Comparison of ENCODE assay signal across 23 cellular contexts in the genomic region with DNA sequence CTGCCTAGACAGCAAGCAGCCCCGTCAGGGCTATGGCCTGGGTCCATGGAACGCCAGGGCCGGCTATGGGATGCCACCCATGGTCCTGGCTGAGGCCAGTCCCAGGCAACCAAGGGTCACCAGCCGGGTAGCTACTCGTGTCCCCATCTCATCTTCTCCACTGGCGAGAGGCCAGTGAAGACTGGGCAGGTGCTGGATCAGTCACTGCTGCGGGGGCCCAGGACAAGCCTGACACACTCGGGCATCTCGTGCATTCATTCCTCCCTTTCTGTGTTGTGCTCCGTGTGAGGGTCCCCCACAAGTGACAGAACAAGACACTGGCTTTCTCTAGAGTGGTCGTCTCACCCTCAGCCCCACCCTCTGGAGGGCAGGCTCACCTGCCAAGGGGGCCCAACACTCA. TPM values are rescaled to one million over a fixed set of nuclear protein-coding genes. Genes with fewer than 3 reads are reported as not detected.
"Had no signal": no experiment of that assay in that cellular context is flagged by ENCODE, and none has a peak within 500 bp of the region (broad histone marks: within the 10 kb centered on the region; RNA-seq: fewer than 3 reads in every experiment).

No MANE protein-coding gene starts in this region.

- H3K27ac Mint-ChIP-seq: memory B cell; natural killer cell; stimulated activated naive B cell treated with anti-CD40 and anti-IgM and Interleukin-4, amounts not matched to agents 10 μg/mL and 1 μg/mL and 100 μg/mL, for 72 hours had no signal

- H3K36me3 ChIP-seq: neutrophil had no signal

- H3K27ac ChIP-seq: dorsolateral prefrontal cortex, gastrocnemius medialis, neutrophil, parathyroid adenoma, prostate gland, skin epidermis, spleen, stomach, thyroid gland had no signal

- H2AFZ ChIP-seq: parathyroid adenoma had no signal

- H3K4me3 ChIP-seq: dorsolateral prefrontal cortex, gastrocnemius medialis, lung, prostate gland, skin epidermis, spleen, stomach, thyroid gland had no signal

- FAIRE-seq: keratinocyte had no signal

- ATAC-seq: natural killer cell; right cardiac atrium; stimulated activated naive B cell treated with anti-CD40 and anti-IgM and Interleukin-4, amounts not matched to agents 10 μg/mL and 1 μg/mL and 100 μg/mL, for 72 hours had no signal

- H3K27me3 ChIP-seq: dorsolateral prefrontal cortex, gastrocnemius medialis, neutrophil, spleen, stomach, thyroid gland had no signal

- H3K4me3 Mint-ChIP-seq: memory B cell; natural killer cell; stimulated activated naive B cell treated with anti-CD40 and anti-IgM and Interleukin-4, amounts not matched to agents 10 μg/mL and 1 μg/mL and 100 μg/mL, for 72 hours had no signal

- H3K9me3 Mint-ChIP-seq: memory B cell; natural killer cell; stimulated activated naive B cell treated with anti-CD40 and anti-IgM and Interleukin-4, amounts not matched to agents 10 μg/mL and 1 μg/mL and 100 μg/mL, for 72 hours had no signal

- H3K4me1 Mint-ChIP-seq: memory B cell; natural killer cell; stimulated activated naive B cell treated with anti-CD40 and anti-IgM and Interleukin-4, amounts not matched to agents 10 μg/mL and 1 μg/mL and 100 μg/mL, for 72 hours had no signal

- DNase-seq: cortex of kidney; dorsolateral prefrontal cortex; effector CD4-positive, alpha-beta T cell; foreskin fibroblast; natural killer cell; right cardiac atrium; spleen; stimulated activated CD4-positive, alpha-beta T cell treated with anti-CD3 and anti-CD28 coated beads, Interleukin-4, amount 100 ng/mL, for 4 hours; stimulated activated naive B cell treated with anti-CD40 and anti-IgM and Interleukin-4, amounts not matched to agents 10 μg/mL and 1 μg/mL and 100 μg/mL, for 72 hours; stomach; thyroid gland; trophoblast cell had no signal

- H3K79me2 ChIP-seq: parathyroid adenoma had no signal

- H3K36me3 Mint-ChIP-seq: natural killer cell had no signal

- H3K4me1 ChIP-seq: gastrocnemius medialis, parathyroid adenoma, prostate gland, spleen, stomach, thyroid gland had no signal

- H3K9me3 ChIP-seq: gastrocnemius medialis, neutrophil, prostate gland, spleen, stomach, thyroid gland had no signal

- H3K27me3 Mint-ChIP-seq: memory B cell; stimulated activated naive B cell treated with anti-CD40 and anti-IgM and Interleukin-4, amounts not matched to agents 10 μg/mL and 1 μg/mL and 100 μg/mL, for 72 hours had no signal

- H3K9ac ChIP-seq: parathyroid adenoma had no signal

RNA-seq across cellular contexts. Expression of a gene that starts 48.3 kb away (rescaled TPM):
- total RNA-seq: glomerular endothelial cell, natural killer cell, renal cortical epithelial cell, spleen, stomach, subcutaneous adipose tissue had no signal
- polyA plus RNA-seq: spleen had no signal
